1 cellular context compared by ENCODE assay signal in genomic region chr12:109301643-109302176, GRCh38.
TF ChIP-seq lines count a peak whose summit lies in the region.

No MANE protein-coding gene starts in this region.

TF ChIP-seq in HepG2, 621 proteins besides CTCF, POLR2A, EP300 and RAD21:
- TF ChIP-seq RXRA (CRISPR knock-in tag; IDR thresholded peaks at IDR 0.05) (no peak), ZFP36 (IDR thresholded peaks at IDR 0.05; ENCODE audit: borderline replicate concordance, low read depth, low read length, partially characterized antibody) (peak; percentile 61), ATRX (CRISPR knock-in tag; IDR thresholded peaks at IDR 0.05; ENCODE audit: borderline replicate concordance) (no peak)
